ENCODE assay signal across 9 cellular contexts in genomic region chr16:15041260-15042011, GRCh38. TPM values are rescaled to one million over a fixed set of nuclear protein-coding genes. Genes with fewer than 3 reads are reported as not detected.
DNase-seq lines count a peak whose midpoint lies in the region; ATAC-seq and TF ChIP-seq lines count a peak whose summit lies in the region.
"Had no signal": no experiment of that assay in that cellular context is flagged by ENCODE, and none has a peak within 500 bp of the region (broad histone marks: within the 10 kb centered on the region; RNA-seq: fewer than 3 reads in every experiment).

No MANE protein-coding gene starts in this region.

- TF ChIP-seq POLR2A in uterus (IDR thresholded peaks at IDR 0.05): no peak

- peaks cover 6% of the 10 kb centered on the region for H3K36me3 ChIP-seq in mesendoderm (ENCODE audit: control insufficient read depth, insufficient read depth, low read length)
- H3K36me3 ChIP-seq in uterus: no peaks in the 10 kb centered on the region

- no peak for ATAC-seq in activated CD8-positive, alpha-beta memory T cell treated with anti-CD3 and anti-CD28 coated beads, Interleukin-2, amount 10 ng/mL, durations not matched to agents 7 days and 5 days

- H3K23ac ChIP-seq in mesendoderm (ENCODE audit: low read length): no peak overlapping the region

- H3K27me3 ChIP-seq in mesendoderm (ENCODE audit: insufficient read depth, low read length, poor library complexity): no peaks in the 10 kb centered on the region
- no peaks in the 10 kb centered on the region for H3K27me3 ChIP-seq in uterus

- no peaks in the 10 kb centered on the region for H3K4me1 Mint-ChIP-seq in activated CD8-positive, alpha-beta memory T cell treated with anti-CD3 and anti-CD28 coated beads, Interleukin-2, amount 10 ng/mL, durations not matched to agents 7 days and 5 days

- H3K4ac ChIP-seq in mesendoderm (ENCODE audit: low read depth, low read length): no peak overlapping the region

- H3K27ac ChIP-seq in mesendoderm (ENCODE audit: low read depth, low read length) (no peak overlapping the region), uterus (peak overlapping the region; percentile 5 to 53)

- no peak overlapping the region for H3K9ac ChIP-seq in mesendoderm (ENCODE audit: low read length)

- WGBS in mesendoderm (ENCODE audit: extremely low coverage, insufficient coverage, low lambda C conversion rate): no CpG with 5 or more reads among the region's 16 CpGs

- CTCF ChIA-PET in activated CD8-positive, alpha-beta memory T cell treated with anti-CD3 and anti-CD28 coated beads, Interleukin-2, amount 10 ng/mL, durations not matched to agents 7 days and 5 days (lab: Charles Lee): no interaction called here

- H3K9me3 Mint-ChIP-seq in activated CD8-positive, alpha-beta memory T cell treated with anti-CD3 and anti-CD28 coated beads, Interleukin-2, amount 10 ng/mL, durations not matched to agents 7 days and 5 days (ENCODE audit: low read depth): no peaks in the 10 kb centered on the region

- no peak overlapping the region for H3K56ac ChIP-seq in mesendoderm (ENCODE audit: low read length)

- peak in 1 of 4 experiments; percentile 8 for TF ChIP-seq CTCF in uterus (IDR thresholded peaks at IDR 0.05)

- no peak overlapping the region for H4K8ac ChIP-seq in mesendoderm (ENCODE audit: low read depth, low read length)

- H2BK120ac ChIP-seq in mesendoderm (ENCODE audit: low read depth, low read length): no peak overlapping the region

- intact Hi-C loops in uterus (cut with DNase I; ENCODE audit: low total_unique reads): no loop called here

- no peaks in the 10 kb centered on the region for H3K4me1 ChIP-seq in mesendoderm (ENCODE audit: control insufficient read depth, low read depth, low read length)
- peaks cover 0 to 6% of the 10 kb centered on the region in 2 donors for H3K4me1 ChIP-seq in uterus

- no peak overlapping the region for H4K5ac ChIP-seq in mesendoderm (ENCODE audit: low read length)

- H3K79me1 ChIP-seq in mesendoderm (ENCODE audit: low read length): no peaks in the 10 kb centered on the region

- DNase-seq in activated CD8-positive, alpha-beta memory T cell treated with anti-CD3 and anti-CD28 coated beads, Interleukin-2, amount 10 ng/mL, durations not matched to agents 7 days and 5 days: no peak
- no peak for DNase-seq in activated CD8-positive, alpha-beta memory T cell treated with anti-CD3 and anti-CD28 coated beads for 24 hours
- DNase-seq in epidermal melanocyte (ENCODE audit: insufficient read length, low spot score): peak; percentile 63
- DNase-seq in mesendoderm: peak; percentile 26
- DNase-seq in uterus: peak; percentile 57 to 78
- no peak for DNase-seq in DMS79 (lab: John Stamatoyannopoulos, UW)
- DNase-seq in effector CD8-positive, alpha-beta T cell (lab: John Stamatoyannopoulos, UW): no peak
- no peak for DNase-seq in effector CD4-positive, alpha-beta T cell
- DNase-seq: SHP77 treated with DMSO at 0.1 percent for 48 hours had no signal

- H3K4me3 ChIP-seq in mesendoderm (ENCODE audit: low read length) (no peak overlapping the region), uterus (no peak overlapping the region)

- H3K4me2 ChIP-seq in mesendoderm (ENCODE audit: low read length): no peak overlapping the region

- H3K18ac ChIP-seq in mesendoderm (ENCODE audit: low read length): no peak overlapping the region

- no peak overlapping the region for H2BK15ac ChIP-seq in mesendoderm (replicated peaks; ENCODE audit: low read depth)

- H2BK5ac ChIP-seq in mesendoderm (ENCODE audit: low read length): no peak overlapping the region

- no peak overlapping the region for H3K4me3 Mint-ChIP-seq in activated CD8-positive, alpha-beta memory T cell treated with anti-CD3 and anti-CD28 coated beads, Interleukin-2, amount 10 ng/mL, durations not matched to agents 7 days and 5 days

- no peaks in the 10 kb centered on the region for H3K79me2 ChIP-seq in mesendoderm (ENCODE audit: control insufficient read depth, insufficient read depth, low read length)

- peak overlapping the region; percentile 11 for H3K27ac Mint-ChIP-seq in activated CD8-positive, alpha-beta memory T cell treated with anti-CD3 and anti-CD28 coated beads, Interleukin-2, amount 10 ng/mL, durations not matched to agents 7 days and 5 days

- H2AK5ac ChIP-seq in mesendoderm (ENCODE audit: low read length): no peak overlapping the region

- H3K27me3 Mint-ChIP-seq in activated CD8-positive, alpha-beta memory T cell treated with anti-CD3 and anti-CD28 coated beads, Interleukin-2, amount 10 ng/mL, durations not matched to agents 7 days and 5 days: no peaks in the 10 kb centered on the region

- H3K36me3 Mint-ChIP-seq in activated CD8-positive, alpha-beta memory T cell treated with anti-CD3 and anti-CD28 coated beads, Interleukin-2, amount 10 ng/mL, durations not matched to agents 7 days and 5 days: peaks cover 31% of the 10 kb centered on the region

- no peaks in the 10 kb centered on the region for H3K9me3 ChIP-seq in uterus

RNA-seq across cellular contexts. Expression of gene NTAN1, which starts 14.4 kb away (rescaled TPM):
- 10 to 100 TPM; 44.3 to 44.9 TPM for total RNA-seq in activated CD8-positive, alpha-beta memory T cell treated with anti-CD3 and anti-CD28 coated beads, Interleukin-2, amount 10 ng/mL, durations not matched to agents 7 days and 5 days
- 44.2 TPM for polyA plus RNA-seq in mesendoderm (2013, experiment 1 of 2)
- polyA plus RNA-seq in mesendoderm (2013, experiment 2 of 2): 44.6 TPM
- 10 to 100 TPM; 20.3 to 41.5 (median 34.8) TPM for total RNA-seq in uterus

RNA-seq across cellular contexts. Expression of gene RRN3, which starts 52.6 kb away (rescaled TPM):
- 10 to 100 TPM; 25.5 to 39.4 TPM for total RNA-seq in activated CD8-positive, alpha-beta memory T cell treated with anti-CD3 and anti-CD28 coated beads, Interleukin-2, amount 10 ng/mL, durations not matched to agents 7 days and 5 days
- 18.1 TPM for polyA plus RNA-seq in mesendoderm (2013, experiment 1 of 2)
- 17.7 TPM for polyA plus RNA-seq in mesendoderm (2013, experiment 2 of 2)
- 10 to 100 TPM; 24.7 to 56.9 (median 38.1) TPM for total RNA-seq in uterus

Comparison
In these comparisons a context has a peak if more than half of its experiments do, and no peak if none do; other contexts are left out.
1. DNase-seq: peak in epidermal melanocyte (single experiment), mesendoderm (single experiment) and uterus (2 of 2); none in activated CD8-positive, alpha-beta memory T cell treated with anti-CD3 and anti-CD28 coated beads, Interleukin-2, amount 10 ng/mL, durations not matched to agents 7 days and 5 days (single experiment), activated CD8-positive, alpha-beta memory T cell treated with anti-CD3 and anti-CD28 coated beads for 24 hours (single experiment), DMS79 (single experiment), effector CD8-positive, alpha-beta T cell (single experiment) and effector CD4-positive, alpha-beta T cell (single experiment).